9 cellular contexts compared by ENCODE assay signal in genomic region chr13:100875392-100876043, GRCh38.
DNase-seq lines count a peak whose midpoint lies in the region; ATAC-seq, FAIRE-seq and TF ChIP-seq lines count a peak whose summit lies in the region.
"Had no signal": no experiment of that assay in that cellular context is flagged by ENCODE, and none has a peak within 500 bp of the region (broad histone marks: within the 10 kb centered on the region; RNA-seq: fewer than 3 reads in every experiment).

No MANE protein-coding gene starts in this region.

- FAIRE-seq in HTR-8/SVneo (lab: Jason Lieb, UNC) = no peak

- CTCF ChIA-PET in AG04449 (lab: Yijun Ruan, JAX) = interaction anchor here (1.0 kb wide), 1 partner anchor 9 kb away, joined by 3 read pairs; no protein-coding TSS in a partner anchor

- POLR2A ChIA-PET in AG04449 (lab: Yijun Ruan, JAX) = no interaction called here

- ATAC-seq in GM19452 (IDR thresholded peaks at IDR 0.05; ENCODE audit: unreplicated experiment) (peak; percentile 73), HG03108 (IDR thresholded peaks at IDR 0.05; ENCODE audit: unreplicated experiment) (no peak)

- peak; percentile 79 for DNase-seq in AG04449 (ENCODE audit: low read depth, low spot score)
- DNase-seq in HTR-8/SVneo (ENCODE audit: insufficient read length, low spot score) = peak; percentile 22
- DNase-seq in dermis microvascular lymphatic vessel endothelial cell (ENCODE audit: low read depth in 2 of 2) = peak; percentile 10 to 91
- no peak for DNase-seq in HuH-7.5 (ENCODE audit: low spot score)
- DNase-seq in activated CD8-positive, alpha-beta memory T cell treated with anti-CD3 and anti-CD28 coated beads, Interleukin-2, amount 50 U/mL, for 4 hours = no peak
- no peak for DNase-seq in epidermal melanocyte (ENCODE audit: insufficient read length, low spot score)
- DNase-seq: activated gamma-delta T cell had no signal

- TF ChIP-seq CTCF in AG04449 (IDR thresholded peaks at IDR 0.05; ENCODE audit: insufficient read depth, low read length, missing control alignments) = no peak

- no peak overlapping the region for H3K4me3 ChIP-seq in AG04449 (ENCODE audit: low read depth, low read length)

Comparison
In these comparisons a context has a peak if more than half of its experiments do, and no peak if none do; other contexts are left out.
1. DNase-seq: peak in AG04449 (single experiment), HTR-8/SVneo (single experiment) and dermis microvascular lymphatic vessel endothelial cell (2 of 2); none in HuH-7.5 (single experiment), activated CD8-positive, alpha-beta memory T cell treated with anti-CD3 and anti-CD28 coated beads, Interleukin-2, amount 50 U/mL, for 4 hours (single experiment) and epidermal melanocyte (single experiment).